In the genomic region with DNA sequence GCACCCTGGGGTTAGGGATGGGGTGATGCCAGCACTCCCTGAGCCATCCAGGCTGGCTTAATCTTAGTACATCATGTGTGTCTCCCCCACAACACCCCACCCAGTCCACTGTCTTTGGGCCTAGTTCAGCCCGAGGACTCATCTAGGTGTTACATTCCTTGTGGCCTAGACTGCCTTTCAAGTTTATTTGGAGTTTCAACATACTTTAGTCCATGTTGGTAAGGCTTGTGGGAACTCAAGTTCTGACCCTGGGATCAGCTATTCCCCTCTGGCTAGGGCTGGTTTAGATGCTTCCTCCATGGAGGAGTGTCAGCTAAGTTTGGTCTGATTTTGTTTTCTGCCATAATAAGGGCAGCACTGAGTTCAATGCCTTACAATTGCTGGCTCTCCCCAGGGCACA, we compare ENCODE assay signal across 17 cellular contexts.
DNase-seq lines count a peak whose midpoint lies in the region; ATAC-seq and TF ChIP-seq lines count a peak whose summit lies in the region.
"Had no signal": no experiment of that assay in that cellular context is flagged by ENCODE, and none has a peak within 500 bp of the region (broad histone marks: within the 10 kb centered on the region; RNA-seq: fewer than 3 reads in every experiment).

No MANE protein-coding gene starts in this region.

- in situ Hi-C loops in GM23248 (cut with MboI): no loop called here

- H3K36me3 Mint-ChIP-seq in nephron progenitor cell (ENCODE audit: low read depth): peaks cover 22% of the 10 kb centered on the region
- H3K36me3 Mint-ChIP-seq: IgD-negative memory B cell had no signal

- no peaks in the 10 kb centered on the region for H3K36me3 ChIP-seq in GM23248 (ENCODE audit: low read depth)

- H3K4me3 Mint-ChIP-seq in nephron progenitor cell: no peak overlapping the region
- H3K4me3 Mint-ChIP-seq: CD8-positive, alpha-beta memory T cell; IgD-negative memory B cell had no signal

- H3K4me1 ChIP-seq in GM23248 (ENCODE audit: insufficient read depth): peaks cover 18% of the 10 kb centered on the region

- H3K4me1 Mint-ChIP-seq in nephron progenitor cell: peaks cover 5% of the 10 kb centered on the region
- H3K4me1 Mint-ChIP-seq: CD8-positive, alpha-beta memory T cell had no signal

- DNase-seq in GM23248 (peak; percentile 72), choroid plexus epithelial cell (ENCODE audit: low read depth) (peak; percentile 19), nephron progenitor cell (no peak), DMS53 (lab: John Stamatoyannopoulos, UW) (no peak), RKO (ENCODE audit: low spot score) (no peak), NCI-H1092 (lab: John Stamatoyannopoulos, UW) (no peak)
- DNase-seq: CD8-positive, alpha-beta memory T cell; DMS79 treated with DMSO at 0.1 percent for 48 hours; H7; NCI-H1436; NCI-H2029; NCI-H2171 treated with DMSO at 0.1 percent for 48 hours; NCI-H774 had no signal

- no peak for TF ChIP-seq CTCF in choroid plexus epithelial cell (conservative IDR thresholded peaks at IDR 0.05; ENCODE audit: low read depth, low read length)
- no peak for TF ChIP-seq CTCF in nephron progenitor cell (IDR thresholded peaks at IDR 0.05)

- ATAC-seq in HG03432 (IDR thresholded peaks at IDR 0.05; ENCODE audit: unreplicated experiment): no peak

- peaks cover 8% of the 10 kb centered on the region for H3K27me3 Mint-ChIP-seq in nephron progenitor cell (ENCODE audit: low read depth, poor library complexity)
- H3K27me3 Mint-ChIP-seq: IgD-negative memory B cell had no signal

- H3K9me3 ChIP-seq in GM23248 (ENCODE audit: low read depth): no peaks in the 10 kb centered on the region

- peaks cover 17% of the 10 kb centered on the region for H3F3A ChIP-seq in GM23248 (ENCODE audit: insufficient read depth)

- no peak overlapping the region for H3K9ac ChIP-seq in GM23248
- H3K9ac ChIP-seq: BLaER1 treated with 17β-estradiol and CSF1 and Interleukin-3, amounts not matched to agents 10 nM and 100 nM had no signal

- peaks cover 64% of the 10 kb centered on the region for H3K9me3 Mint-ChIP-seq in nephron progenitor cell

- H4K20me1 ChIP-seq in GM23248 (ENCODE audit: insufficient read depth): no peaks in the 10 kb centered on the region
- H4K20me1 ChIP-seq: BLaER1 treated with 17β-estradiol and CSF1 and Interleukin-3, amounts not matched to agents 10 nM and 100 nM had no signal

- WGBS in GM23248 (ENCODE audit: low coverage in 1 of 2, low lambda C conversion rate in 2 of 2, missing lambda C conversion rate in 2 of 2), 2 experiments: 4 to 11% methylated on average over 1 of the region's 1 CpG

- peak overlapping the region; percentile 55 for H3K27ac ChIP-seq in GM23248
- H3K27ac ChIP-seq: RWPE1 had no signal

- no peaks in the 10 kb centered on the region for H3K79me2 ChIP-seq in GM23248 (ENCODE audit: insufficient read depth)

- H3K27me3 ChIP-seq in GM23248 (replicated peaks; ENCODE audit: insufficient read depth): no peaks in the 10 kb centered on the region
- H3K27me3 ChIP-seq: BLaER1 treated with 17β-estradiol and CSF1 and Interleukin-3, amounts not matched to agents 10 nM and 100 nM had no signal

- H3K4me2 ChIP-seq in GM23248 (ENCODE audit: unreplicated experiment): no peak overlapping the region
- H3K4me2 ChIP-seq: BLaER1 treated with 17β-estradiol and CSF1 and Interleukin-3, amounts not matched to agents 10 nM and 100 nM had no signal

- no peaks in the 10 kb centered on the region for H3K9me2 ChIP-seq in GM23248 (ENCODE audit: insufficient read depth)

- H2AFZ ChIP-seq in GM23248: no peak overlapping the region

- H3K27ac Mint-ChIP-seq in nephron progenitor cell: peak overlapping the region; percentile 42
- H3K27ac Mint-ChIP-seq: CD8-positive, alpha-beta memory T cell; IgD-negative memory B cell had no signal

- H3K4me3 ChIP-seq in GM23248 (no peak overlapping the region), choroid plexus epithelial cell (ENCODE audit: low read depth, low read length) (no peak overlapping the region)
- H3K4me3 ChIP-seq: BLaER1 treated with 17β-estradiol and CSF1 and Interleukin-3, amounts not matched to agents 10 nM and 100 nM had no signal

Comparison
In these comparisons a context has a peak if more than half of its experiments do, and no peak if none do; other contexts are left out.
1. DNase-seq: peak in GM23248 (single experiment) and choroid plexus epithelial cell (single experiment); none in nephron progenitor cell (single experiment), DMS53 (single experiment), RKO (single experiment) and NCI-H1092 (single experiment).